8 cellular contexts compared by ENCODE assay signal in genomic region chr20:43507150-43508080, GRCh38. TPM values are rescaled to one million over a fixed set of nuclear protein-coding genes. Genes with fewer than 3 reads are reported as not detected.
DNase-seq lines count a peak whose midpoint lies in the region; ATAC-seq, FAIRE-seq and TF ChIP-seq lines count a peak whose summit lies in the region.

TSS of gene L3MBTL1 (plus strand) at chr20:43507697. CDS start at chr20:43513504, 5,807 bp downstream.

- H3K27ac ChIP-seq in K562 (ENCODE audit: extremely low read depth, low read depth, low read length): no peak within 1 kb of the TSS

- peak; percentile 7 to 68 (median 66) for DNase-seq in NCI-H1417 (lab: John Stamatoyannopoulos, UW)
- no peak for DNase-seq in NCI-H1417 treated with DMSO at 0.1 percent for 48 hours (lab: John Stamatoyannopoulos, UW)
- peak; percentile 55 for DNase-seq in NCI-H510A (lab: John Stamatoyannopoulos, UW)
- DNase-seq in K562 (ENCODE audit: extremely low read depth in 1 of 4, low spot score in 3 of 4): peak; percentile 78 to 92 (median 88)
- DNase-seq in sciatic nerve (ENCODE audit: low spot score): no peak
- no peak for DNase-seq in GM19238 (ENCODE audit: insufficient read length, low spot score)

- TF ChIP-seq EP300 in K562 (IDR thresholded peaks at IDR 0.05; ENCODE audit: low read length): no peak

- peak; percentile 93 for ATAC-seq in K562
- ATAC-seq in sciatic nerve: peak; percentile 48
- ATAC-seq in HG02973 (IDR thresholded peaks at IDR 0.05; ENCODE audit: unreplicated experiment): no peak

- POLR2A ChIA-PET in K562 (lab: Yijun Ruan, JAX): interaction anchor here (0.6 to 1.0 kb wide), 5 partner anchors 18 to 1348 kb away, joined by 3 to 4 read pairs (median 3); no protein-coding TSS in a partner anchor

- in situ Hi-C loops in K562 (cut with MboI): no loop called here

- H3K36me3 ChIP-seq in K562 (ENCODE audit: control insufficient read depth, insufficient read depth, low read length): no peaks in the 10 kb centered on the region

- peaks cover 3 to 18% of the 10 kb centered on the region in 2 experiments; a peak in 3 of 5 replicates for H3K4me1 ChIP-seq in K562 (replicated peaks in 1 of 2; ENCODE audit: control insufficient read depth in 2 of 2, insufficient read depth in 2 of 2, low read length in 2 of 2)

- intact Hi-C loops in K562 (cut with micrococcal nuclease): no loop called here
- intact Hi-C loops in sciatic nerve (cut with DNase I): no loop called here

- TF ChIP-seq RAD21 in K562 (CRISPR knock-in tag; conservative IDR thresholded peaks at IDR 0.05 in 1 of 2, IDR thresholded peaks at IDR 0.05 in 1 of 2): no peak

- WGBS in K562 (ENCODE audit: insufficient coverage, low coverage, missing lambda C conversion rate): 13% methylated on average over 68 of the region's 95 CpGs

- TF ChIP-seq POLR2A in K562 (conservative IDR thresholded peaks at IDR 0.05): no peak

- FAIRE-seq in K562 (lab: Jason Lieb, UNC): no peak

- no peaks in the 10 kb centered on the region; the same call in 1 of the 2 replicates for H4K20me1 ChIP-seq in K562 (replicated peaks; ENCODE audit: control insufficient read depth, insufficient read depth, low read length)

- peak within 1 kb of the TSS; percentile 91 for H2AFZ ChIP-seq in K562 (ENCODE audit: low read depth, low read length)

- H3K9me3 ChIP-seq in K562 (replicated peaks; ENCODE audit: control insufficient read depth, insufficient read depth, low read depth, low read length): no peaks in the 10 kb centered on the region

- peak within 1 kb of the TSS; percentile 76 for H3K4me2 ChIP-seq in K562 (ENCODE audit: insufficient read depth, low read length)

- TF ChIP-seq CTCF in K562 (IDR thresholded peaks at IDR 0.05 in 2 of 3, conservative IDR thresholded peaks at IDR 0.05 in 1 of 3; ENCODE audit: insufficient read depth in 2 of 3, low read depth in 1 of 3, low read length in 3 of 3): peak in 2 of 3 experiments; percentile 12 to 14; a peak in 1 of 6 replicates

- CTCF ChIA-PET in K562 (lab: Yijun Ruan, JAX; ENCODE audit: low intra/inter-chr PET ratio): no interaction called here

- no TSS peak for BruUV-seq in K562 (replicated peaks; lab: Mats Ljungman, UMichigan)

- no peaks in the 10 kb centered on the region for H3K79me2 ChIP-seq in K562 (ENCODE audit: control insufficient read depth, insufficient read depth, low read length)

- H3K4me3 ChIP-seq in K562 (peak within 1 kb of the TSS; percentile 65), iPS-11a (ENCODE audit: low read depth, low read length) (peak within 1 kb of the TSS; percentile 58)

- peaks cover 17 to 35% of the 10 kb centered on the region in 2 experiments for H3K27me3 ChIP-seq in K562 (ENCODE audit: control insufficient read depth in 2 of 2, insufficient read depth in 2 of 2, low read length in 2 of 2)

- H3K9ac ChIP-seq in K562 (ENCODE audit: insufficient read depth in 1 of 2, low read depth in 2 of 2, low read length in 2 of 2): peak within 1 kb of the TSS; percentile 48 to 92

- no peaks in the 10 kb centered on the region for H3K9me1 ChIP-seq in K562 (ENCODE audit: control insufficient read depth, insufficient read depth, low read length)

TF ChIP-seq in K562, 482 proteins besides CTCF, POLR2A, EP300 and RAD21 (continues in another document):
- peak; percentile 63 for TF ChIP-seq CXXC5 (CRISPR knock-in tag; IDR thresholded peaks at IDR 0.05)
- TF ChIP-seq HNRNPH1 (optimal IDR thresholded peaks at IDR 0.05; ENCODE audit: low read depth, low read length): no peak
- TF ChIP-seq ZNF12 (CRISPR knock-in tag; IDR thresholded peaks at IDR 0.05): no peak
- TF ChIP-seq HMG20A (CRISPR knock-in tag; conservative IDR thresholded peaks at IDR 0.05): no peak
- TF ChIP-seq BRF1 (IDR thresholded peaks at IDR 0.05; ENCODE audit: borderline replicate concordance, extremely low read depth, insufficient read length): no peak
- no peak for TF ChIP-seq SP2 (IDR thresholded peaks at IDR 0.05; ENCODE audit: extremely low read depth, low read depth, low read length, poor library complexity, severe bottlenecking)
- no peak for TF ChIP-seq ZNF589 (CRISPR knock-in tag; IDR thresholded peaks at IDR 0.05; ENCODE audit: low read depth)
- TF ChIP-seq CAMTA2 (CRISPR knock-in tag; conservative IDR thresholded peaks at IDR 0.05): no peak
- TF ChIP-seq HMG20B (CRISPR knock-in tag; IDR thresholded peaks at IDR 0.05): no peak
- TF ChIP-seq MBD1 (CRISPR knock-in tag; IDR thresholded peaks at IDR 0.05): no peak
- TF ChIP-seq ZFP91 (CRISPR knock-in tag; IDR thresholded peaks at IDR 0.05): no peak

RNA-seq across cellular contexts. Expression of gene L3MBTL1, which starts in this region (rescaled TPM):
- 96.6 and 129 TPM in 2 replicates for total RNA-seq in K562 (2011; cell fraction: chromatin; rRNA removed; ENCODE audit: low replicate concordance)
- 68.4 and 71.2 TPM in 2 replicates for total RNA-seq in K562 (2011; cell fraction: nucleolus; rRNA removed)
- total RNA-seq in K562 (2011; cell fraction: nucleoplasm; rRNA removed): 92.8 and 140 TPM in 2 replicates
- 5.5 and 6.2 TPM in 2 replicates for total RNA-seq in K562 (2014; rRNA removed)
- 3.4 and 4.1 TPM in 2 replicates for total RNA-seq in K562 (2014; rRNA removed; fragmentation: Illumina TruSeq; extraction: Trizol)
- 3.2 and 3.4 TPM in 2 replicates for total RNA-seq in K562 (2015; rRNA removed; fragmentation: Illumina TruSeq; extraction: Trizol)
- 6.1 and 9.4 TPM in 2 replicates for total RNA-seq in K562 (2021)
- 10.0 and 18.3 TPM in 2 replicates for polyA plus RNA-seq in K562 (2011; rRNA removed)
- polyA plus RNA-seq in K562 (2011; cell fraction: cytosol; rRNA removed): 4.0 and 5.7 TPM in 2 replicates
- polyA plus RNA-seq in K562 (2011; cell fraction: nucleus; rRNA removed): 87.5 and 104 TPM in 2 replicates
- polyA plus RNA-seq in K562 (2012): 4.0 and 8.9 TPM in 2 replicates
- polyA plus RNA-seq in K562 (2014; fragmentation: Illumina TruSeq; extraction: Trizol): 4.1 and 4.4 TPM in 2 replicates
- polyA plus RNA-seq in K562 (2014; fragmentation: Nextera tagmentation; extraction: Ambion mirVana): 1 to 10 TPM in 1 of 2 experiments, under 1 TPM in 1; 0.77 to 1.1 TPM
- 7.7 and 7.9 TPM in 2 replicates for polyA plus RNA-seq in K562 (2014; rRNA removed)
- polyA minus RNA-seq in K562 (2011; rRNA and poly(A)+ RNA removed): 13.1 and 17.4 TPM in 2 replicates
- 2.8 and 3.2 TPM in 2 replicates for polyA minus RNA-seq in K562 (2011; cell fraction: cytosol; rRNA and poly(A)+ RNA removed)
- polyA minus RNA-seq in K562 (2011; cell fraction: nucleus; rRNA and poly(A)+ RNA removed): 28.9 and 38.0 TPM in 2 replicates
- total RNA-seq in sciatic nerve: 23.0 TPM

Comparison
In these comparisons a context has a peak if more than half of its experiments do, and no peak if none do; other contexts are left out.
1. DNase-seq: peak in NCI-H1417 (3 of 3), NCI-H510A (single experiment) and K562 (4 of 4); none in NCI-H1417 treated with DMSO at 0.1 percent for 48 hours (single experiment), sciatic nerve (single experiment) and GM19238 (single experiment).